Comparison of ENCODE assay signal across 1 cellular context in genomic region chr18:76529433-76529811, GRCh38.
TF ChIP-seq lines count a peak whose summit lies in the region.

No MANE protein-coding gene starts in this region.

TF ChIP-seq in HepG2, 621 proteins besides CTCF, POLR2A, EP300 and RAD21 (continued from another document):
- TF ChIP-seq ZNF775 (CRISPR knock-in tag; IDR thresholded peaks at IDR 0.05; ENCODE audit: borderline replicate concordance) = 0 out of 2 replicates have a peak, but pooled peaks have one; percentile 12
- TF ChIP-seq ZNF143 (CRISPR knock-in tag; IDR thresholded peaks at IDR 0.05) = no peak
- TF ChIP-seq ZNF75D (CRISPR knock-in tag; IDR thresholded peaks at IDR 0.05; ENCODE audit: borderline replicate concordance) = no peak
- no peak for TF ChIP-seq RXRA (CRISPR knock-in tag; IDR thresholded peaks at IDR 0.05)
- no peak for TF ChIP-seq POLR2AphosphoS2 (IDR thresholded peaks at IDR 0.05; ENCODE audit: low read depth, low read length)
- TF ChIP-seq PATZ1 (CRISPR knock-in tag; IDR thresholded peaks at IDR 0.05) = peak; percentile 61; the same call in 1 of the 2 replicates
- TF ChIP-seq, protein P1, sequence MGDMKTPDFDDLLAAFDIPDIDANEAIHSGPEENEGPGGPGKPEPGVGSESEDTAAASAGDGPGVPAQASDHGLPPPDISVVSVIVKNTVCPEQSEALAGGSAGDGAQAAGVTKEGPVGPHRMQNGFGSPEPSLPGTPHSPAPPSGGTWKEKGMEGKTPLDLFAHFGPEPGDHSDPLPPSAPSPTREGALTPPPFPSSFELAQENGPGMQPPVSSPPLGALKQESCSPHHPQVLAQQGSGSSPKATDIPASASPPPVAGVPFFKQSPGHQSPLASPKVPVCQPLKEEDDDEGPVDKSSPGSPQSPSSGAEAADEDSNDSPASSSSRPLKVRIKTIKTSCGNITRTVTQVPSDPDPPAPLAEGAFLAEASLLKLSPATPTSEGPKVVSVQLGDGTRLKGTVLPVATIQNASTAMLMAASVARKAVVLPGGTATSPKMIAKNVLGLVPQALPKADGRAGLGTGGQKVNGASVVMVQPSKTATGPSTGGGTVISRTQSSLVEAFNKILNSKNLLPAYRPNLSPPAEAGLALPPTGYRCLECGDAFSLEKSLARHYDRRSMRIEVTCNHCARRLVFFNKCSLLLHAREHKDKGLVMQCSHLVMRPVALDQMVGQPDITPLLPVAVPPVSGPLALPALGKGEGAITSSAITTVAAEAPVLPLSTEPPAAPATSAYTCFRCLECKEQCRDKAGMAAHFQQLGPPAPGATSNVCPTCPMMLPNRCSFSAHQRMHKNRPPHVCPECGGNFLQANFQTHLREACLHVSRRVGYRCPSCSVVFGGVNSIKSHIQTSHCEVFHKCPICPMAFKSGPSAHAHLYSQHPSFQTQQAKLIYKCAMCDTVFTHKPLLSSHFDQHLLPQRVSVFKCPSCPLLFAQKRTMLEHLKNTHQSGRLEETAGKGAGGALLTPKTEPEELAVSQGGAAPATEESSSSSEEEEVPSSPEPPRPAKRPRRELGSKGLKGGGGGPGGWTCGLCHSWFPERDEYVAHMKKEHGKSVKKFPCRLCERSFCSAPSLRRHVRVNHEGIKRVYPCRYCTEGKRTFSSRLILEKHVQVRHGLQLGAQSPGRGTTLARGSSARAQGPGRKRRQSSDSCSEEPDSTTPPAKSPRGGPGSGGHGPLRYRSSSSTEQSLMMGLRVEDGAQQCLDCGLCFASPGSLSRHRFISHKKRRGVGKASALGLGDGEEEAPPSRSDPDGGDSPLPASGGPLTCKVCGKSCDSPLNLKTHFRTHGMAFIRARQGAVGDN (CRISPR knock-in tag; IDR thresholded peaks at IDR 0.05) = 0 out of 2 replicates have a peak, but pooled peaks have one; percentile 6
- TF ChIP-seq, protein P2, sequence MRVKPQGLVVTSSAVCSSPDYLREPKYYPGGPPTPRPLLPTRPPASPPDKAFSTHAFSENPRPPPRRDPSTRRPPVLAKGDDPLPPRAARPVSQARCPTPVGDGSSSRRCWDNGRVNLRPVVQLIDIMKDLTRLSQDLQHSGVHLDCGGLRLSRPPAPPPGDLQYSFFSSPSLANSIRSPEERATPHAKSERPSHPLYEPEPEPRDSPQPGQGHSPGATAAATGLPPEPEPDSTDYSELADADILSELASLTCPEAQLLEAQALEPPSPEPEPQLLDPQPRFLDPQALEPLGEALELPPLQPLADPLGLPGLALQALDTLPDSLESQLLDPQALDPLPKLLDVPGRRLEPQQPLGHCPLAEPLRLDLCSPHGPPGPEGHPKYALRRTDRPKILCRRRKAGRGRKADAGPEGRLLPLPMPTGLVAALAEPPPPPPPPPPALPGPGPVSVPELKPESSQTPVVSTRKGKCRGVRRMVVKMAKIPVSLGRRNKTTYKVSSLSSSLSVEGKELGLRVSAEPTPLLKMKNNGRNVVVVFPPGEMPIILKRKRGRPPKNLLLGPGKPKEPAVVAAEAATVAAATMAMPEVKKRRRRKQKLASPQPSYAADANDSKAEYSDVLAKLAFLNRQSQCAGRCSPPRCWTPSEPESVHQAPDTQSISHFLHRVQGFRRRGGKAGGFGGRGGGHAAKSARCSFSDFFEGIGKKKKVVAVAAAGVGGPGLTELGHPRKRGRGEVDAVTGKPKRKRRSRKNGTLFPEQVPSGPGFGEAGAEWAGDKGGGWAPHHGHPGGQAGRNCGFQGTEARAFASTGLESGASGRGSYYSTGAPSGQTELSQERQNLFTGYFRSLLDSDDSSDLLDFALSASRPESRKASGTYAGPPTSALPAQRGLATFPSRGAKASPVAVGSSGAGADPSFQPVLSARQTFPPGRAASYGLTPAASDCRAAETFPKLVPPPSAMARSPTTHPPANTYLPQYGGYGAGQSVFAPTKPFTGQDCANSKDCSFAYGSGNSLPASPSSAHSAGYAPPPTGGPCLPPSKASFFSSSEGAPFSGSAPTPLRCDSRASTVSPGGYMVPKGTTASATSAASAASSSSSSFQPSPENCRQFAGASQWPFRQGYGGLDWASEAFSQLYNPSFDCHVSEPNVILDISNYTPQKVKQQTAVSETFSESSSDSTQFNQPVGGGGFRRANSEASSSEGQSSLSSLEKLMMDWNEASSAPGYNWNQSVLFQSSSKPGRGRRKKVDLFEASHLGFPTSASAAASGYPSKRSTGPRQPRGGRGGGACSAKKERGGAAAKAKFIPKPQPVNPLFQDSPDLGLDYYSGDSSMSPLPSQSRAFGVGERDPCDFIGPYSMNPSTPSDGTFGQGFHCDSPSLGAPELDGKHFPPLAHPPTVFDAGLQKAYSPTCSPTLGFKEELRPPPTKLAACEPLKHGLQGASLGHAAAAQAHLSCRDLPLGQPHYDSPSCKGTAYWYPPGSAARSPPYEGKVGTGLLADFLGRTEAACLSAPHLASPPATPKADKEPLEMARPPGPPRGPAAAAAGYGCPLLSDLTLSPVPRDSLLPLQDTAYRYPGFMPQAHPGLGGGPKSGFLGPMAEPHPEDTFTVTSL (CRISPR knock-in tag; IDR thresholded peaks at IDR 0.05; ENCODE audit: borderline replicate concordance) = peak; percentile 37; the same call in 1 of the 2 replicates
- no peak for TF ChIP-seq SOX6 (IDR thresholded peaks at IDR 0.05)
- peak; percentile 5; the same call in 1 of the 2 replicates for TF ChIP-seq SOX6 (CRISPR knock-in tag; IDR thresholded peaks at IDR 0.05)
- TF ChIP-seq HDAC1 (CRISPR knock-in tag; IDR thresholded peaks at IDR 0.05) = 0 out of 2 replicates have a peak, but pooled peaks have one; percentile 16
- no peak for TF ChIP-seq ZNF816 (CRISPR knock-in tag; IDR thresholded peaks at IDR 0.05; ENCODE audit: borderline replicate concordance)
- peak; percentile 50 for TF ChIP-seq ZNF883 (CRISPR knock-in tag; IDR thresholded peaks at IDR 0.05; ENCODE audit: not compliant biosample characterization)
- TF ChIP-seq HCFC1 (IDR thresholded peaks at IDR 0.05; ENCODE audit: low read depth, low read length) = no peak
- no peak for TF ChIP-seq NAIF1 (CRISPR knock-in tag; IDR thresholded peaks at IDR 0.05; ENCODE audit: borderline replicate concordance)
- TF ChIP-seq FOXJ3 (CRISPR knock-in tag; IDR thresholded peaks at IDR 0.05; ENCODE audit: borderline replicate concordance) = 0 out of 2 replicates have a peak, but pooled peaks have one; percentile 32
- TF ChIP-seq SAFB2 (CRISPR knock-in tag; IDR thresholded peaks at IDR 0.05; ENCODE audit: borderline replicate concordance, low read depth) = no peak
- 0 out of 2 replicates have a peak, but pooled peaks have one; percentile 34 for TF ChIP-seq RARA (CRISPR knock-in tag; IDR thresholded peaks at IDR 0.05)
- 0 out of 2 replicates have a peak, but pooled peaks have one; percentile 31 for TF ChIP-seq ZSCAN29 (CRISPR knock-in tag; conservative IDR thresholded peaks at IDR 0.05)
- TF ChIP-seq, protein P3, sequence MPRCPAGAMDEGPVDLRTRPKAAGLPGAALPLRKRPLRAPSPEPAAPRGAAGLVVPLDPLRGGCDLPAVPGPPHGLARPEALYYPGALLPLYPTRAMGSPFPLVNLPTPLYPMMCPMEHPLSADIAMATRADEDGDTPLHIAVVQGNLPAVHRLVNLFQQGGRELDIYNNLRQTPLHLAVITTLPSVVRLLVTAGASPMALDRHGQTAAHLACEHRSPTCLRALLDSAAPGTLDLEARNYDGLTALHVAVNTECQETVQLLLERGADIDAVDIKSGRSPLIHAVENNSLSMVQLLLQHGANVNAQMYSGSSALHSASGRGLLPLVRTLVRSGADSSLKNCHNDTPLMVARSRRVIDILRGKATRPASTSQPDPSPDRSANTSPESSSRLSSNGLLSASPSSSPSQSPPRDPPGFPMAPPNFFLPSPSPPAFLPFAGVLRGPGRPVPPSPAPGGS (CRISPR knock-in tag; IDR thresholded peaks at IDR 0.05) = no peak
- TF ChIP-seq THAP8 (CRISPR knock-in tag; IDR thresholded peaks at IDR 0.05; ENCODE audit: borderline replicate concordance) = no peak
- no peak for TF ChIP-seq PAX8 (CRISPR knock-in tag; IDR thresholded peaks at IDR 0.05; ENCODE audit: borderline replicate concordance)
- TF ChIP-seq ZNF275 (CRISPR knock-in tag; IDR thresholded peaks at IDR 0.05; ENCODE audit: borderline replicate concordance) = no peak
- TF ChIP-seq ZBTB42 (CRISPR knock-in tag; IDR thresholded peaks at IDR 0.05) = no peak
- no peak for TF ChIP-seq HMGXB4 (CRISPR knock-in tag; IDR thresholded peaks at IDR 0.05; ENCODE audit: borderline replicate concordance in 1 of 2, low read depth in 1 of 2)
- TF ChIP-seq ZNF678 (CRISPR knock-in tag; IDR thresholded peaks at IDR 0.05) = no peak
- no peak for TF ChIP-seq CBFB (CRISPR knock-in tag; IDR thresholded peaks at IDR 0.05)
- TF ChIP-seq GTF2F1 (IDR thresholded peaks at IDR 0.05; ENCODE audit: low read length) = no peak
- peak; percentile 52; the same call in 1 of the 2 replicates for TF ChIP-seq PAXIP1 (CRISPR knock-in tag; conservative IDR thresholded peaks at IDR 0.05)
- TF ChIP-seq ZNF891 (CRISPR knock-in tag; IDR thresholded peaks at IDR 0.05) = no peak
- TF ChIP-seq ZNF33A (CRISPR knock-in tag; IDR thresholded peaks at IDR 0.05; ENCODE audit: borderline replicate concordance) = 0 out of 2 replicates have a peak, but pooled peaks have one; percentile 19
- TF ChIP-seq PCBP1 (IDR thresholded peaks at IDR 0.05; ENCODE audit: borderline replicate concordance, low read depth, low read length) = no peak
- TF ChIP-seq ZFP90 (CRISPR knock-in tag; IDR thresholded peaks at IDR 0.05; ENCODE audit: borderline replicate concordance) = 0 out of 2 replicates have a peak, but pooled peaks have one; percentile 1
